In the genomic region with DNA sequence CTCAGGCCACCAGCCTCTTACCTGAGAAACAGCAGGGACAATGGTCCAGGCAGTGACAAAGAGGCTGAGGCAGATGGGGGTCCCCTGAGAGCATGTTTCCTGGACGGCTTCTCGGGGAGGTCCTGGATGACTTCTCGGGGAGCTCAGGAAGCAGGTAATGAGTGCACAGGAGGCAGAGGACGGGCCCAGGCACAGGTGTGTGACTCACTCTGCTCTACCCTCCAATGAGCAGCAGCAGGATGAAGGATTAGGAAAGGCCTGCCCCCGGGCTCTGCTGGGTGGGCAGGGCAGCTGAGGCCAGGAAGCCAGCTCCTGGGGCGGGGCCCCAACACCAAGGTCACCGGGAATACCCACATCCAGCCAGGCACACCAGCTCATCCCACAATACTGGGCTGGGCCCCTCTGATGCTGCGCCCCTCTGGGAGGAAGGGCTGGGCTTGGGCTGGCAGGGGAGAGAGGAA, we compare ENCODE assay signal across 1 cellular context.
TF ChIP-seq lines count a peak whose summit lies in the region.

No MANE protein-coding gene starts in this region.

TF ChIP-seq in WTC11, 78 proteins besides CTCF, POLR2A, EP300 and RAD21 (continued from another document):
- TF ChIP-seq, protein P1, sequence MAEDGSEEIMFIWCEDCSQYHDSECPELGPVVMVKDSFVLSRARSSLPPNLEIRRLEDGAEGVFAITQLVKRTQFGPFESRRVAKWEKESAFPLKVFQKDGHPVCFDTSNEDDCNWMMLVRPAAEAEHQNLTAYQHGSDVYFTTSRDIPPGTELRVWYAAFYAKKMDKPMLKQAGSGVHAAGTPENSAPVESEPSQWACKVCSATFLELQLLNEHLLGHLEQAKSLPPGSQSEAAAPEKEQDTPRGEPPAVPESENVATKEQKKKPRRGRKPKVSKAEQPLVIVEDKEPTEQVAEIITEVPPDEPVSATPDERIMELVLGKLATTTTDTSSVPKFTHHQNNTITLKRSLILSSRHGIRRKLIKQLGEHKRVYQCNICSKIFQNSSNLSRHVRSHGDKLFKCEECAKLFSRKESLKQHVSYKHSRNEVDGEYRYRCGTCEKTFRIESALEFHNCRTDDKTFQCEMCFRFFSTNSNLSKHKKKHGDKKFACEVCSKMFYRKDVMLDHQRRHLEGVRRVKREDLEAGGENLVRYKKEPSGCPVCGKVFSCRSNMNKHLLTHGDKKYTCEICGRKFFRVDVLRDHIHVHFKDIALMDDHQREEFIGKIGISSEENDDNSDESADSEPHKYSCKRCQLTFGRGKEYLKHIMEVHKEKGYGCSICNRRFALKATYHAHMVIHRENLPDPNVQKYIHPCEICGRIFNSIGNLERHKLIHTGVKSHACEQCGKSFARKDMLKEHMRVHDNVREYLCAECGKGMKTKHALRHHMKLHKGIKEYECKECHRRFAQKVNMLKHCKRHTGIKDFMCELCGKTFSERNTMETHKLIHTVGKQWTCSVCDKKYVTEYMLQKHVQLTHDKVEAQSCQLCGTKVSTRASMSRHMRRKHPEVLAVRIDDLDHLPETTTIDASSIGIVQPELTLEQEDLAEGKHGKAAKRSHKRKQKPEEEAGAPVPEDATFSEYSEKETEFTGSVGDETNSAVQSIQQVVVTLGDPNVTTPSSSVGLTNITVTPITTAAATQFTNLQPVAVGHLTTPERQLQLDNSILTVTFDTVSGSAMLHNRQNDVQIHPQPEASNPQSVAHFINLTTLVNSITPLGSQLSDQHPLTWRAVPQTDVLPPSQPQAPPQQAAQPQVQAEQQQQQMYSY (CRISPR knock-in tag; IDR thresholded peaks at IDR 0.05): no peak
